In the genomic region with DNA sequence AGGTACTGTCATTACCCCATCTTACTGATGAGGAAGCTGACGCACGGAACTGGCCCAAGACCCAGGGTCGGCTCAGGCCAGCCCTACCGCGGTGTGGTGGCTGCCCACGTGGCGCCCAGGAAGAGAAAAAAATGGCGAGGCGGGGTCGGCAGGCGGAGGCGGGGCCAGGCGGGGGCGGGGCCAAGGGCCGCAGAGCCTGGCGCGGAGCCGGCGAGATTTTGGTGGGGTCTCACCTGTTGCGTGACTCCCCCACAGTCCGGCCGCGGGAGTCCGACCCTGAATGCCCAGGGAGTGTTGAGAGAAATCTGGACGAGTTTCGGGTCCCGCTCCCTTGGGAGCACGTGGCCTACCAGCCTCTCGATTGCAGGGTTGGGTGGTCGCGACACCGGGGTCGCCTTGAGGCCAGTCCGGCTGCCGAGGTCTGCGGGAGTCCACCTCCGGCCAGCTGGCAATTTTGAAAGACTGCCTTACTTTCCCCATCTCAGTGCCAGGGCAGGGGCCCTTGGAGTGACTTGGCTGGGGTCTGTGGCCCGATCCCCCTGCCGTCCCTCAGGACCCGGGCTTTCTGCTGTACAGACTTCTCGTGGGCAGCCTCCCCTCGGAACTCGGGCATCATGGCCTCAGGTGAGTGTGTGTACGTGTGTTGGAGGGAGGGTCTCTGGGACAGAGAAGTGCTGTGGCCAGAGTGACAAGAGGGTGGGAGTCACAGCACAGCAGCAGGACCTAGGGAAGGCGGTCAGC, we compare ENCODE assay signal across 1 cellular context.
A peak's percentile ranks its signal among the peaks of the same experiment; 100 is the strongest.
TF ChIP-seq lines count a peak whose summit lies in the region.

A gene (plus strand): TSS at position 183 of the 741 bp plus-strand sequence. CDS start 1,339 bp downstream, outside the sequence.

TF ChIP-seq in K562, 482 proteins besides CTCF, POLR2A, EP300 and RAD21 (continued from another document and continues in another):
- TF ChIP-seq, protein P1, sequence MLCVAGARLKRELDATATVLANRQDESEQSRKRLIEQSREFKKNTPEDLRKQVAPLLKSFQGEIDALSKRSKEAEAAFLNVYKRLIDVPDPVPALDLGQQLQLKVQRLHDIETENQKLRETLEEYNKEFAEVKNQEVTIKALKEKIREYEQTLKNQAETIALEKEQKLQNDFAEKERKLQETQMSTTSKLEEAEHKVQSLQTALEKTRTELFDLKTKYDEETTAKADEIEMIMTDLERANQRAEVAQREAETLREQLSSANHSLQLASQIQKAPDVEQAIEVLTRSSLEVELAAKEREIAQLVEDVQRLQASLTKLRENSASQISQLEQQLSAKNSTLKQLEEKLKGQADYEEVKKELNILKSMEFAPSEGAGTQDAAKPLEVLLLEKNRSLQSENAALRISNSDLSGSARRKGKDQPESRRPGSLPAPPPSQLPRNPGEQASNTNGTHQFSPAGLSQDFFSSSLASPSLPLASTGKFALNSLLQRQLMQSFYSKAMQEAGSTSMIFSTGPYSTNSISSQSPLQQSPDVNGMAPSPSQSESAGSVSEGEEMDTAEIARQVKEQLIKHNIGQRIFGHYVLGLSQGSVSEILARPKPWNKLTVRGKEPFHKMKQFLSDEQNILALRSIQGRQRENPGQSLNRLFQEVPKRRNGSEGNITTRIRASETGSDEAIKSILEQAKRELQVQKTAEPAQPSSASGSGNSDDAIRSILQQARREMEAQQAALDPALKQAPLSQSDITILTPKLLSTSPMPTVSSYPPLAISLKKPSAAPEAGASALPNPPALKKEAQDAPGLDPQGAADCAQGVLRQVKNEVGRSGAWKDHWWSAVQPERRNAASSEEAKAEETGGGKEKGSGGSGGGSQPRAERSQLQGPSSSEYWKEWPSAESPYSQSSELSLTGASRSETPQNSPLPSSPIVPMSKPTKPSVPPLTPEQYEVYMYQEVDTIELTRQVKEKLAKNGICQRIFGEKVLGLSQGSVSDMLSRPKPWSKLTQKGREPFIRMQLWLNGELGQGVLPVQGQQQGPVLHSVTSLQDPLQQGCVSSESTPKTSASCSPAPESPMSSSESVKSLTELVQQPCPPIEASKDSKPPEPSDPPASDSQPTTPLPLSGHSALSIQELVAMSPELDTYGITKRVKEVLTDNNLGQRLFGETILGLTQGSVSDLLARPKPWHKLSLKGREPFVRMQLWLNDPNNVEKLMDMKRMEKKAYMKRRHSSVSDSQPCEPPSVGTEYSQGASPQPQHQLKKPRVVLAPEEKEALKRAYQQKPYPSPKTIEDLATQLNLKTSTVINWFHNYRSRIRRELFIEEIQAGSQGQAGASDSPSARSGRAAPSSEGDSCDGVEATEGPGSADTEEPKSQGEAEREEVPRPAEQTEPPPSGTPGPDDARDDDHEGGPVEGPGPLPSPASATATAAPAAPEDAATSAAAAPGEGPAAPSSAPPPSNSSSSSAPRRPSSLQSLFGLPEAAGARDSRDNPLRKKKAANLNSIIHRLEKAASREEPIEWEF (CRISPR knock-in tag; IDR thresholded peaks at IDR 0.05), result no peak
- TF ChIP-seq JUN (IDR thresholded peaks at IDR 0.05; ENCODE audit: borderline replicate concordance, low read depth, low read length), result peak; percentile 49; the same call in 1 of the 2 replicates
- TF ChIP-seq JUN (CRISPR knock-in tag; IDR thresholded peaks at IDR 0.05; ENCODE audit: borderline replicate concordance), result peak; percentile 92
- TF ChIP-seq RCOR1 (IDR thresholded peaks at IDR 0.05; ENCODE audit: borderline replicate concordance in 1 of 2, low read depth in 2 of 2, low read length in 2 of 2), result no peak; a peak in 1 of 4 replicates
- TF ChIP-seq, protein P2, sequence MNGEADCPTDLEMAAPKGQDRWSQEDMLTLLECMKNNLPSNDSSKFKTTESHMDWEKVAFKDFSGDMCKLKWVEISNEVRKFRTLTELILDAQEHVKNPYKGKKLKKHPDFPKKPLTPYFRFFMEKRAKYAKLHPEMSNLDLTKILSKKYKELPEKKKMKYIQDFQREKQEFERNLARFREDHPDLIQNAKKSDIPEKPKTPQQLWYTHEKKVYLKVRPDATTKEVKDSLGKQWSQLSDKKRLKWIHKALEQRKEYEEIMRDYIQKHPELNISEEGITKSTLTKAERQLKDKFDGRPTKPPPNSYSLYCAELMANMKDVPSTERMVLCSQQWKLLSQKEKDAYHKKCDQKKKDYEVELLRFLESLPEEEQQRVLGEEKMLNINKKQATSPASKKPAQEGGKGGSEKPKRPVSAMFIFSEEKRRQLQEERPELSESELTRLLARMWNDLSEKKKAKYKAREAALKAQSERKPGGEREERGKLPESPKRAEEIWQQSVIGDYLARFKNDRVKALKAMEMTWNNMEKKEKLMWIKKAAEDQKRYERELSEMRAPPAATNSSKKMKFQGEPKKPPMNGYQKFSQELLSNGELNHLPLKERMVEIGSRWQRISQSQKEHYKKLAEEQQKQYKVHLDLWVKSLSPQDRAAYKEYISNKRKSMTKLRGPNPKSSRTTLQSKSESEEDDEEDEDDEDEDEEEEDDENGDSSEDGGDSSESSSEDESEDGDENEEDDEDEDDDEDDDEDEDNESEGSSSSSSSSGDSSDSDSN (IDR thresholded peaks at IDR 0.05; ENCODE audit: borderline replicate concordance in 1 of 2, low read depth in 2 of 2, low read length in 2 of 2), result 0 out of 4 replicates have a peak, but pooled peaks of 1 of the 2 experiments have one; percentile 19
- TF ChIP-seq TSC22D4 (tag; IDR thresholded peaks at IDR 0.05), result no peak
- no peak; the same call in 1 of the 2 replicates for TF ChIP-seq ZNF263 (CRISPR knock-in tag; IDR thresholded peaks at IDR 0.05; ENCODE audit: borderline replicate concordance)
- TF ChIP-seq SOX6 (IDR thresholded peaks at IDR 0.05), result no peak; the same call in 1 of the 2 replicates
- TF ChIP-seq CBX1 (IDR thresholded peaks at IDR 0.05; ENCODE audit: low read depth), result peak; percentile 31; the same call in 1 of the 2 replicates
- TF ChIP-seq ETV6 (IDR thresholded peaks at IDR 0.05; ENCODE audit: borderline replicate concordance in 1 of 2, low read depth in 2 of 2, low read length in 1 of 2), result no peak
- TF ChIP-seq ETV6 (CRISPR knock-in tag; IDR thresholded peaks at IDR 0.05; ENCODE audit: borderline replicate concordance), result no peak
- peak; percentile 34; the same call in 1 of the 2 replicates for TF ChIP-seq GATAD2B (IDR thresholded peaks at IDR 0.05; ENCODE audit: borderline replicate concordance)
- TF ChIP-seq FOXM1 (IDR thresholded peaks at IDR 0.05; ENCODE audit: low read depth), result no peak
- TF ChIP-seq FOXM1 (CRISPR knock-in tag; IDR thresholded peaks at IDR 0.05; ENCODE audit: low read depth), result peak; percentile 36; the same call in 1 of the 2 replicates
- 0 out of 2 replicates have a peak, but pooled peaks have one; percentile 5 for TF ChIP-seq HDAC8 (tag; IDR thresholded peaks at IDR 0.05)
- TF ChIP-seq, protein P3, sequence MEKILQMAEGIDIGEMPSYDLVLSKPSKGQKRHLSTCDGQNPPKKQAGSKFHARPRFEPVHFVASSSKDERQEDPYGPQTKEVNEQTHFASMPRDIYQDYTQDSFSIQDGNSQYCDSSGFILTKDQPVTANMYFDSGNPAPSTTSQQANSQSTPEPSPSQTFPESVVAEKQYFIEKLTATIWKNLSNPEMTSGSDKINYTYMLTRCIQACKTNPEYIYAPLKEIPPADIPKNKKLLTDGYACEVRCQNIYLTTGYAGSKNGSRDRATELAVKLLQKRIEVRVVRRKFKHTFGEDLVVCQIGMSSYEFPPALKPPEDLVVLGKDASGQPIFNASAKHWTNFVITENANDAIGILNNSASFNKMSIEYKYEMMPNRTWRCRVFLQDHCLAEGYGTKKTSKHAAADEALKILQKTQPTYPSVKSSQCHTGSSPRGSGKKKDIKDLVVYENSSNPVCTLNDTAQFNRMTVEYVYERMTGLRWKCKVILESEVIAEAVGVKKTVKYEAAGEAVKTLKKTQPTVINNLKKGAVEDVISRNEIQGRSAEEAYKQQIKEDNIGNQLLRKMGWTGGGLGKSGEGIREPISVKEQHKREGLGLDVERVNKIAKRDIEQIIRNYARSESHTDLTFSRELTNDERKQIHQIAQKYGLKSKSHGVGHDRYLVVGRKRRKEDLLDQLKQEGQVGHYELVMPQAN (IDR thresholded peaks at IDR 0.05; ENCODE audit: borderline replicate concordance), result peak; percentile 96
- TF ChIP-seq, protein P4, sequence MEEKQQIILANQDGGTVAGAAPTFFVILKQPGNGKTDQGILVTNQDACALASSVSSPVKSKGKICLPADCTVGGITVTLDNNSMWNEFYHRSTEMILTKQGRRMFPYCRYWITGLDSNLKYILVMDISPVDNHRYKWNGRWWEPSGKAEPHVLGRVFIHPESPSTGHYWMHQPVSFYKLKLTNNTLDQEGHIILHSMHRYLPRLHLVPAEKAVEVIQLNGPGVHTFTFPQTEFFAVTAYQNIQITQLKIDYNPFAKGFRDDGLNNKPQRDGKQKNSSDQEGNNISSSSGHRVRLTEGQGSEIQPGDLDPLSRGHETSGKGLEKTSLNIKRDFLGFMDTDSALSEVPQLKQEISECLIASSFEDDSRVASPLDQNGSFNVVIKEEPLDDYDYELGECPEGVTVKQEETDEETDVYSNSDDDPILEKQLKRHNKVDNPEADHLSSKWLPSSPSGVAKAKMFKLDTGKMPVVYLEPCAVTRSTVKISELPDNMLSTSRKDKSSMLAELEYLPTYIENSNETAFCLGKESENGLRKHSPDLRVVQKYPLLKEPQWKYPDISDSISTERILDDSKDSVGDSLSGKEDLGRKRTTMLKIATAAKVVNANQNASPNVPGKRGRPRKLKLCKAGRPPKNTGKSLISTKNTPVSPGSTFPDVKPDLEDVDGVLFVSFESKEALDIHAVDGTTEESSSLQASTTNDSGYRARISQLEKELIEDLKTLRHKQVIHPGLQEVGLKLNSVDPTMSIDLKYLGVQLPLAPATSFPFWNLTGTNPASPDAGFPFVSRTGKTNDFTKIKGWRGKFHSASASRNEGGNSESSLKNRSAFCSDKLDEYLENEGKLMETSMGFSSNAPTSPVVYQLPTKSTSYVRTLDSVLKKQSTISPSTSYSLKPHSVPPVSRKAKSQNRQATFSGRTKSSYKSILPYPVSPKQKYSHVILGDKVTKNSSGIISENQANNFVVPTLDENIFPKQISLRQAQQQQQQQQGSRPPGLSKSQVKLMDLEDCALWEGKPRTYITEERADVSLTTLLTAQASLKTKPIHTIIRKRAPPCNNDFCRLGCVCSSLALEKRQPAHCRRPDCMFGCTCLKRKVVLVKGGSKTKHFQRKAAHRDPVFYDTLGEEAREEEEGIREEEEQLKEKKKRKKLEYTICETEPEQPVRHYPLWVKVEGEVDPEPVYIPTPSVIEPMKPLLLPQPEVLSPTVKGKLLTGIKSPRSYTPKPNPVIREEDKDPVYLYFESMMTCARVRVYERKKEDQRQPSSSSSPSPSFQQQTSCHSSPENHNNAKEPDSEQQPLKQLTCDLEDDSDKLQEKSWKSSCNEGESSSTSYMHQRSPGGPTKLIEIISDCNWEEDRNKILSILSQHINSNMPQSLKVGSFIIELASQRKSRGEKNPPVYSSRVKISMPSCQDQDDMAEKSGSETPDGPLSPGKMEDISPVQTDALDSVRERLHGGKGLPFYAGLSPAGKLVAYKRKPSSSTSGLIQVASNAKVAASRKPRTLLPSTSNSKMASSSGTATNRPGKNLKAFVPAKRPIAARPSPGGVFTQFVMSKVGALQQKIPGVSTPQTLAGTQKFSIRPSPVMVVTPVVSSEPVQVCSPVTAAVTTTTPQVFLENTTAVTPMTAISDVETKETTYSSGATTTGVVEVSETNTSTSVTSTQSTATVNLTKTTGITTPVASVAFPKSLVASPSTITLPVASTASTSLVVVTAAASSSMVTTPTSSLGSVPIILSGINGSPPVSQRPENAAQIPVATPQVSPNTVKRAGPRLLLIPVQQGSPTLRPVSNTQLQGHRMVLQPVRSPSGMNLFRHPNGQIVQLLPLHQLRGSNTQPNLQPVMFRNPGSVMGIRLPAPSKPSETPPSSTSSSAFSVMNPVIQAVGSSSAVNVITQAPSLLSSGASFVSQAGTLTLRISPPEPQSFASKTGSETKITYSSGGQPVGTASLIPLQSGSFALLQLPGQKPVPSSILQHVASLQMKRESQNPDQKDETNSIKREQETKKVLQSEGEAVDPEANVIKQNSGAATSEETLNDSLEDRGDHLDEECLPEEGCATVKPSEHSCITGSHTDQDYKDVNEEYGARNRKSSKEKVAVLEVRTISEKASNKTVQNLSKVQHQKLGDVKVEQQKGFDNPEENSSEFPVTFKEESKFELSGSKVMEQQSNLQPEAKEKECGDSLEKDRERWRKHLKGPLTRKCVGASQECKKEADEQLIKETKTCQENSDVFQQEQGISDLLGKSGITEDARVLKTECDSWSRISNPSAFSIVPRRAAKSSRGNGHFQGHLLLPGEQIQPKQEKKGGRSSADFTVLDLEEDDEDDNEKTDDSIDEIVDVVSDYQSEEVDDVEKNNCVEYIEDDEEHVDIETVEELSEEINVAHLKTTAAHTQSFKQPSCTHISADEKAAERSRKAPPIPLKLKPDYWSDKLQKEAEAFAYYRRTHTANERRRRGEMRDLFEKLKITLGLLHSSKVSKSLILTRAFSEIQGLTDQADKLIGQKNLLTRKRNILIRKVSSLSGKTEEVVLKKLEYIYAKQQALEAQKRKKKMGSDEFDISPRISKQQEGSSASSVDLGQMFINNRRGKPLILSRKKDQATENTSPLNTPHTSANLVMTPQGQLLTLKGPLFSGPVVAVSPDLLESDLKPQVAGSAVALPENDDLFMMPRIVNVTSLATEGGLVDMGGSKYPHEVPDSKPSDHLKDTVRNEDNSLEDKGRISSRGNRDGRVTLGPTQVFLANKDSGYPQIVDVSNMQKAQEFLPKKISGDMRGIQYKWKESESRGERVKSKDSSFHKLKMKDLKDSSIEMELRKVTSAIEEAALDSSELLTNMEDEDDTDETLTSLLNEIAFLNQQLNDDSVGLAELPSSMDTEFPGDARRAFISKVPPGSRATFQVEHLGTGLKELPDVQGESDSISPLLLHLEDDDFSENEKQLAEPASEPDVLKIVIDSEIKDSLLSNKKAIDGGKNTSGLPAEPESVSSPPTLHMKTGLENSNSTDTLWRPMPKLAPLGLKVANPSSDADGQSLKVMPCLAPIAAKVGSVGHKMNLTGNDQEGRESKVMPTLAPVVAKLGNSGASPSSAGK (IDR thresholded peaks at IDR 0.05), result peak; percentile 67
- TF ChIP-seq TAF1 (IDR thresholded peaks at IDR 0.05; ENCODE audit: control insufficient read depth, extremely low read depth, insufficient read depth, low read length, severe bottlenecking), result peak; percentile 83
- TF ChIP-seq ZNF121 (CRISPR knock-in tag; conservative IDR thresholded peaks at IDR 0.05), result 0 out of 2 replicates have a peak, but pooled peaks have one; percentile 16
- TF ChIP-seq MEF2D (tag; conservative IDR thresholded peaks at IDR 0.05; ENCODE audit: low read depth), result no peak
